3 cellular contexts compared by ENCODE assay signal in genomic region chr9:71323357-71323756, GRCh38.
"Had no signal": no experiment of that assay in that cellular context is flagged by ENCODE, and none has a peak within 500 bp of the region (broad histone marks: within the 10 kb centered on the region; RNA-seq: fewer than 3 reads in every experiment).

No MANE protein-coding gene starts in this region.

- ATAC-seq: GM12878 had no signal

- DNase-seq: GDM1, GF-D8 had no signal

- H3K4me3 ChIP-seq: GM12878 had no signal
